Comparison of ENCODE assay signal across 8 cellular contexts in the genomic region with DNA sequence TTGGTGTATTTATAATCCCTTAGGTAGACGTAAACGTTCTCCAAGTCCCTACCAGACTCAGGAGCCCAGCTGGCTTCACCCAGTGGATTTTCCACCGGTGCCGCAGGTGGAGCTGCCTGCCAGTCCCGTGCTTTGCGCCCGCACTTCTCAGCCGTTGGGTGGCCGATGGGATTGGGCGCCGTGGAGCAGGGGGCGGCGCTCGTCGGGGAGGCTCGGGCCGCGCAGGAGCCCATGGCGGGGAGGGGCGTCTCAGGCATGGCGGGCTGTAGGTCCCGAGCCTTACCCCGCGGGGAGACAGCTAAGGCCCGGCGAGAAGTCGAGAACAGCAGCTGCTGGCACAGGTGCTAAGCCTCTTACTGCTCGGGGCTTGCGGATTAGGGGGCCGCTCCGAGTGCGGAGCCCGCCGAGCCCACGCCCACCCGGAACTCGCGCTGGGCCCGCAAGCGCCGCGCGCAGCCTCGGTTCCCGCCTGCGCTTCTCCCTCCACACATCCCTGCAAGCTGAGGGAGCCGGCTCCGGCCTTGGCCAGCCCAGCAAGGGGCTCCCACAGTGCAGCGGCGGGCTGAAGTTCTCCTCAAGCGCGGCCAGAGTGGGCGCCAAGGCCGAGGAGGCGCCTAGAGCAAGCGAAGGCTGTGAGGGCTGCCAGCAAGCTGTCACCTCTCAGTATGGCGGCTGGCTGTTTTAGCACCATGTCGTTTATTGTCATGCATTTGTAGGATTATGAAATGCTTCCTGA. TPM values are rescaled to one million over a fixed set of nuclear protein-coding genes. Genes with fewer than 3 reads are reported as not detected.
A peak's percentile ranks its signal among the peaks of the same experiment; 100 is the strongest.
DNase-seq lines count a peak whose midpoint lies in the region; ATAC-seq and TF ChIP-seq lines count a peak whose summit lies in the region.

No MANE protein-coding gene starts in this region.

- H3K36me3 ChIP-seq in OCI-LY3 (replicated peaks; ENCODE audit: low read depth, low read length) (no peaks in the 10 kb centered on the region), fibroblast of lung (ENCODE audit: control insufficient read depth, insufficient read depth, low read length) (no peaks in the 10 kb centered on the region)

- no peaks in the 10 kb centered on the region for H3K27me3 Mint-ChIP-seq in natural killer cell treated with Interleukin-12 subunit alpha and Interleukin-12 subunit beta and Interleukin-15 and Interleukin-18, amount 100 ng/mL, for 72 hours

- peak; percentile 6 for TF ChIP-seq CTCF in GM13977 (IDR thresholded peaks at IDR 0.05; ENCODE audit: extremely low read depth, insufficient read depth, missing control alignments)
- no peak for TF ChIP-seq CTCF in OCI-LY3 (IDR thresholded peaks at IDR 0.05; ENCODE audit: low read depth, low read length)
- TF ChIP-seq CTCF in fibroblast of lung (conservative IDR thresholded peaks at IDR 0.05 in 1 of 2, IDR thresholded peaks at IDR 0.05 in 1 of 2; ENCODE audit: low read depth in 1 of 2, low read length in 2 of 2): no peak

- H3K4me3 ChIP-seq in OCI-LY3 (ENCODE audit: low read length) (peak overlapping the region; percentile 80), fibroblast of lung (replicated peaks in 1 of 4; ENCODE audit: control extremely low read depth in 1 of 4, insufficient read depth in 1 of 4, low read depth in 3 of 4, low read length in 4 of 4) (peak overlapping the region; percentile 47 to 67 (median 56))

- H3K27ac Mint-ChIP-seq in natural killer cell treated with Interleukin-12 subunit alpha and Interleukin-12 subunit beta and Interleukin-15 and Interleukin-18, amount 100 ng/mL, for 72 hours: peak overlapping the region; percentile 86 to 87

- peaks cover 15% of the 10 kb centered on the region for H3K4me1 ChIP-seq in OCI-LY3 (ENCODE audit: low read length)
- peaks cover 5% of the 10 kb centered on the region for H3K4me1 ChIP-seq in fibroblast of lung (ENCODE audit: control insufficient read depth, extremely low read depth, insufficient read depth, low read length)

- peak; percentile 37 for DNase-seq in GM13977 (ENCODE audit: low spot score)
- DNase-seq in activated T-cell treated with anti-CD3 and anti-CD28 coated beads, Interleukin-2, amount 50 U/mL, for 48 hours: peak; percentile 86 to 88
- peak; percentile 30 to 56 for DNase-seq in fibroblast of lung (ENCODE audit: low read depth in 2 of 2)
- DNase-seq in natural killer cell treated with Interleukin-12 subunit alpha and Interleukin-12 subunit beta and Interleukin-15 and Interleukin-18, amount 100 ng/mL, for 72 hours (ENCODE audit: low spot score): peak; percentile 79
- peak; percentile 78 for DNase-seq in stimulated activated naive CD4-positive, alpha-beta T cell treated with Interleukin-2 at 50 U/mL for 16 hours (lab: John Stamatoyannopoulos, UW)
- no peak for DNase-seq in RPMI8226

- H3K27me3 ChIP-seq in OCI-LY3 (ENCODE audit: low read depth, low read length): no peaks in the 10 kb centered on the region
- no peaks in the 10 kb centered on the region for H3K27me3 ChIP-seq in fibroblast of lung (ENCODE audit: control insufficient read depth, insufficient read depth, low read length)

- peak overlapping the region; percentile 26 for H2AFZ ChIP-seq in OCI-LY3 (ENCODE audit: low read depth, low read length)
- H2AFZ ChIP-seq in fibroblast of lung (ENCODE audit: low read length): peak overlapping the region; percentile 82

- H3K4me1 Mint-ChIP-seq in natural killer cell treated with Interleukin-12 subunit alpha and Interleukin-12 subunit beta and Interleukin-15 and Interleukin-18, amount 100 ng/mL, for 72 hours (ENCODE audit: low read depth in 2 of 2): peaks cover 34 to 38% of the 10 kb centered on the region in 2 donors

- H3K4me3 Mint-ChIP-seq in natural killer cell treated with Interleukin-12 subunit alpha and Interleukin-12 subunit beta and Interleukin-15 and Interleukin-18, amount 100 ng/mL, for 72 hours: peak overlapping the region; percentile 91

- in situ Hi-C loops in GM13977 (cut with MboI; ENCODE audit: low pct_unique_long_range_greater_than_20kb, low sequenced_read_pairs, unreplicated experiment): no loop called here

- peak; percentile 52 for ATAC-seq in HG03175 (IDR thresholded peaks at IDR 0.05; ENCODE audit: unreplicated experiment)
- ATAC-seq in natural killer cell treated with Interleukin-12 subunit alpha and Interleukin-12 subunit beta and Interleukin-15 and Interleukin-18, amount 100 ng/mL, for 72 hours: peak; percentile 77 to 81

- peaks cover 4% of the 10 kb centered on the region for H3K9me3 Mint-ChIP-seq in natural killer cell treated with Interleukin-12 subunit alpha and Interleukin-12 subunit beta and Interleukin-15 and Interleukin-18, amount 100 ng/mL, for 72 hours

- H3K79me2 ChIP-seq in OCI-LY3 (ENCODE audit: low read length): no peaks in the 10 kb centered on the region
- no peaks in the 10 kb centered on the region for H3K79me2 ChIP-seq in fibroblast of lung (ENCODE audit: control insufficient read depth, insufficient read depth, low read length)

- H3K4me2 ChIP-seq in OCI-LY3 (ENCODE audit: low read length) (peak overlapping the region; percentile 64), fibroblast of lung (ENCODE audit: extremely low read depth, insufficient read depth, low read length) (peak overlapping the region; percentile 76)

- H3K9ac ChIP-seq in OCI-LY3 (ENCODE audit: low read length): peak overlapping the region; percentile 66
- peak overlapping the region; percentile 28 for H3K9ac ChIP-seq in fibroblast of lung (ENCODE audit: insufficient read depth, low read length)

- H3K27ac ChIP-seq in OCI-LY3 (ENCODE audit: low read length): peak overlapping the region; percentile 87
- no peak overlapping the region for H3K27ac ChIP-seq in fibroblast of lung (ENCODE audit: insufficient read depth, low read length)

- H3K9me3 ChIP-seq in OCI-LY3 (ENCODE audit: insufficient read depth, low read length) (peaks cover 13% of the 10 kb centered on the region; the same call in 1 of the 2 replicates), fibroblast of lung (ENCODE audit: control insufficient read depth, insufficient read depth, low read depth, low read length) (no peaks in the 10 kb centered on the region)

- peaks cover 5% of the 10 kb centered on the region for H3K36me3 Mint-ChIP-seq in natural killer cell treated with Interleukin-12 subunit alpha and Interleukin-12 subunit beta and Interleukin-15 and Interleukin-18, amount 100 ng/mL, for 72 hours

- H4K20me1 ChIP-seq in OCI-LY3 (ENCODE audit: insufficient read depth, low read length): no peaks in the 10 kb centered on the region
- no peaks in the 10 kb centered on the region for H4K20me1 ChIP-seq in fibroblast of lung (ENCODE audit: control insufficient read depth, extremely low read depth, insufficient read depth, low read length)

RNA-seq across cellular contexts. Expression of a gene that starts 57.3 kb away (rescaled TPM):
- total RNA-seq in fibroblast of lung: 43.7 and 43.8 TPM in 2 replicates
- polyA plus RNA-seq in fibroblast of lung: 42.1 and 42.7 TPM in 2 replicates
- polyA plus RNA-seq in fibroblast of lung (2012): 28.5 and 33.6 TPM in 2 replicates
- 17.3 and 28.3 TPM in 2 replicates for polyA minus RNA-seq in fibroblast of lung (ENCODE audit: low replicate concordance)
- 10 to 100 TPM; 49.1 to 74.0 TPM for total RNA-seq in natural killer cell treated with Interleukin-12 subunit alpha and Interleukin-12 subunit beta and Interleukin-15 and Interleukin-18, amount 100 ng/mL, for 72 hours
